In the genomic region with DNA sequence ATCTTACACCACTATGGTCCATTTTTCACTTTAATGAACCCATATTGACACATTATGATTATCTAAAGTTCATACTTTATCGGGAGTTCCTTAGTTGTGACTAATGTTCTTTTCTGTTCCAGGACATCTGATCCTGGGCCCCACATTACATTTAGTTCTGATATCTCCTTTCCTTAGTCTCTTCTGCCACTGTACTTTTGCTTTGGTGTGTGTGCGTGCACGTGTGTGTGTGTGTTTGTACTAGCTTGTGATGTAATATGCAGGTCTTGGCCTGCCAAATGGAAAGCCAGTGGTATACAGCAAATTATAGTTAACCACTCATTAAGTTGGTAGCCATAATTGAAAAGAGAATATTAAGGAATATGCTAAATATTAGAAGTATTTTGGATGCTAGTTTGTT, we compare ENCODE assay signal across 11 cellular contexts.
A peak's percentile ranks its signal among the peaks of the same experiment; 100 is the strongest.
DNase-seq lines count a peak whose midpoint lies in the region; ATAC-seq and TF ChIP-seq lines count a peak whose summit lies in the region.
"Had no signal": no experiment of that assay in that cellular context is flagged by ENCODE, and none has a peak within 500 bp of the region (broad histone marks: within the 10 kb centered on the region; RNA-seq: fewer than 3 reads in every experiment).

No MANE protein-coding gene starts in this region.

- H3K9me3 ChIP-seq in RWPE2 (ENCODE audit: severe bottlenecking) (no peaks in the 10 kb centered on the region), MM.1S (replicated peaks; ENCODE audit: insufficient read depth, low read length) (no peaks in the 10 kb centered on the region)
- H3K9me3 ChIP-seq: right lobe of liver had no signal

- H3K79me2 ChIP-seq in MM.1S (ENCODE audit: low read length), result no peaks in the 10 kb centered on the region

- H2AFZ ChIP-seq in MM.1S (ENCODE audit: low read length), result no peak overlapping the region

- H3K36me3 Mint-ChIP-seq in progenitor cell of endocrine pancreas (ENCODE audit: insufficient read depth), result peaks cover 2% of the 10 kb centered on the region
- H3K36me3 Mint-ChIP-seq: IgD-negative memory B cell had no signal

- no peak for TF ChIP-seq CTCF in RWPE2 (IDR thresholded peaks at IDR 0.05; ENCODE audit: poor library complexity, severe bottlenecking)
- TF ChIP-seq CTCF in progenitor cell of endocrine pancreas (IDR thresholded peaks at IDR 0.05; ENCODE audit: unreplicated experiment), result no peak
- no peak for TF ChIP-seq CTCF in MM.1S (IDR thresholded peaks at IDR 0.05; ENCODE audit: low read length)

- no peaks in the 10 kb centered on the region for H3K36me3 ChIP-seq in RWPE2 (ENCODE audit: low read depth)
- no peaks in the 10 kb centered on the region for H3K36me3 ChIP-seq in MM.1S (replicated peaks; ENCODE audit: insufficient read depth, low read length)
- H3K36me3 ChIP-seq: right lobe of liver had no signal

- H3K9me3 Mint-ChIP-seq in progenitor cell of endocrine pancreas (ENCODE audit: low read depth), result peaks cover 7% of the 10 kb centered on the region

- no peak overlapping the region for H3K9ac ChIP-seq in MM.1S (ENCODE audit: low read length)

- peak; percentile 35 for DNase-seq in EH (ENCODE audit: low read depth)
- DNase-seq in RWPE2 (ENCODE audit: low spot score), result no peak
- DNase-seq in dermis blood vessel endothelial cell, result peak; percentile 23
- no peak for DNase-seq in progenitor cell of endocrine pancreas (ENCODE audit: low spot score, unreplicated experiment)
- DNase-seq in MM.1S, result no peak
- DNase-seq in MV-4-11 (lab: John Stamatoyannopoulos, UW), result no peak
- DNase-seq: foreskin melanocyte, kidney, right lobe of liver had no signal

- H3K27ac ChIP-seq in RWPE2 (ENCODE audit: poor library complexity, severe bottlenecking) (peak overlapping the region; percentile 95), MM.1S (ENCODE audit: low read length) (no peak overlapping the region)
- H3K27ac ChIP-seq: right lobe of liver had no signal

- H3K4me2 ChIP-seq in MM.1S (ENCODE audit: low read depth, low read length), result no peak overlapping the region

- H3K27me3 ChIP-seq in RWPE2 (ENCODE audit: insufficient read depth, poor library complexity, severe bottlenecking) (no peaks in the 10 kb centered on the region), MM.1S (replicated peaks; ENCODE audit: insufficient read depth, low read length) (no peaks in the 10 kb centered on the region)
- H3K27me3 ChIP-seq: right lobe of liver had no signal

- H3K4me3 ChIP-seq in RWPE2 (ENCODE audit: severe bottlenecking), result no peak overlapping the region
- H3K4me3 ChIP-seq in MM.1S (ENCODE audit: low read length), result no peak overlapping the region
- H3K4me3 ChIP-seq: right lobe of liver had no signal

- no peak overlapping the region for H3K4me3 Mint-ChIP-seq in progenitor cell of endocrine pancreas (ENCODE audit: low read depth)

- peaks cover 51% of the 10 kb centered on the region for H3K4me1 Mint-ChIP-seq in progenitor cell of endocrine pancreas (ENCODE audit: low read depth)

- no peaks in the 10 kb centered on the region for H4K20me1 ChIP-seq in MM.1S (ENCODE audit: insufficient read depth, low read length)

- H3F3A ChIP-seq in MM.1S (ENCODE audit: insufficient read depth, low read length), result peaks cover 25% of the 10 kb centered on the region

- no peaks in the 10 kb centered on the region for H3K27me3 Mint-ChIP-seq in progenitor cell of endocrine pancreas

- H3K9me2 ChIP-seq in MM.1S (replicated peaks; ENCODE audit: insufficient read depth, low read length), result no peaks in the 10 kb centered on the region

- no peak for ATAC-seq in RWPE2 (ENCODE audit: low read depth)
- ATAC-seq in HG03520 (IDR thresholded peaks at IDR 0.05; ENCODE audit: unreplicated experiment), result no peak
- ATAC-seq: right lobe of liver had no signal

- H3K4me1 ChIP-seq in RWPE2 (ENCODE audit: insufficient read depth, poor library complexity, severe bottlenecking), result peaks cover 57% of the 10 kb centered on the region
- peaks cover 23% of the 10 kb centered on the region for H3K4me1 ChIP-seq in MM.1S (ENCODE audit: low read length)

- peak overlapping the region; percentile 51 for H3K27ac Mint-ChIP-seq in progenitor cell of endocrine pancreas
- H3K27ac Mint-ChIP-seq: IgD-negative memory B cell had no signal

Comparison
In these comparisons a context has a peak if more than half of its experiments do, and no peak if none do; other contexts are left out.
1. DNase-seq: peak in EH (single experiment) and dermis blood vessel endothelial cell (single experiment); none in RWPE2 (single experiment), progenitor cell of endocrine pancreas (single experiment), MM.1S (single experiment) and MV-4-11 (single experiment).